ENCODE assay signal across 18 cellular contexts in the genomic region with DNA sequence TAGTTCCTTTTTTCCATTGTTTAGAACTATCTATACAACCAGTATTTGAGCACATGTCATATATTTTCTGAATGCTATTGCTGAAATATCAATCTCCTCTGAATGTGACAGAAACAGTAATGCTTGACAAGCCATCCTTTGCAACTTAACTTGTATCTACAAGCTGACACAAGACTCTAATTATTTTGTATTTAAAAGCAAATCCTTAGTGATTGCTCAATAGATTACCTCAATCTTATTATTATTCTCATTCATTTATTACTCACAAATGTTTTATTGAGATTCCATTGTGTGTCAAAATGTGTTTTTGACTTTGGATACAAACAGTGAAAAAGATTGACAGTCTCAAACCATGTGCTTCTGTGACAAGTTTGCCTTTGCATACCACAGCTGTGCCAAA.
DNase-seq lines count a peak whose midpoint lies in the region; ATAC-seq and TF ChIP-seq lines count a peak whose summit lies in the region.
"Had no signal": no experiment of that assay in that cellular context is flagged by ENCODE, and none has a peak within 500 bp of the region (broad histone marks: within the 10 kb centered on the region; RNA-seq: fewer than 3 reads in every experiment).

No MANE protein-coding gene starts in this region.

- no peak overlapping the region for H3K4me3 ChIP-seq in epithelial cell of esophagus (ENCODE audit: low read length)
- H3K4me3 ChIP-seq in neural cell (ENCODE audit: low read length), result no peak overlapping the region
- H3K4me3 ChIP-seq: BLaER1, GM12878, GM23248 had no signal

- no peak for ATAC-seq in HG02973 (IDR thresholded peaks at IDR 0.05; ENCODE audit: unreplicated experiment)
- ATAC-seq: CD8-positive, alpha-beta T cell; GM12878 had no signal

- no peaks in the 10 kb centered on the region for H3K36me3 ChIP-seq in neural cell (ENCODE audit: insufficient read depth, low read length)
- H3K36me3 ChIP-seq: BLaER1 had no signal

- H2AFZ ChIP-seq in neural cell (ENCODE audit: low read depth, low read length), result no peak overlapping the region
- H2AFZ ChIP-seq: GM23248 had no signal

- H3F3A ChIP-seq in neural cell (ENCODE audit: insufficient read depth, low read length, poor library complexity, severe bottlenecking), result no peaks in the 10 kb centered on the region

- no peak for TF ChIP-seq CTCF in epithelial cell of esophagus (IDR thresholded peaks at IDR 0.05; ENCODE audit: insufficient read depth, low read depth, low read length, missing control alignments)
- no peak for TF ChIP-seq CTCF in neural cell (IDR thresholded peaks at IDR 0.05; ENCODE audit: poor library complexity, severe bottlenecking)

- DNase-seq in epithelial cell of esophagus (ENCODE audit: low read depth), result peak; percentile 55
- DNase-seq in DMS79 treated with DMSO at 0.1 percent for 48 hours (lab: John Stamatoyannopoulos, UW), result no peak
- DNase-seq in stimulated activated CD4-positive, alpha-beta T cell treated with anti-CD3 and anti-CD28 coated beads, Interleukin-4, amount 100 ng/mL, for 1 hour, result no peak
- DNase-seq: Caco-2; CD4-positive, CD25-positive, alpha-beta regulatory T cell; CD8-positive, alpha-beta T cell; DMS153; EL; GDM1; GM23248; H7; HCEC 1CT had no signal

- TF ChIP-seq RAD21 in Ishikawa (IDR thresholded peaks at IDR 0.05; ENCODE audit: low read depth) (no peak), neural cell (conservative IDR thresholded peaks at IDR 0.05) (no peak)

- H3K9ac ChIP-seq in neural cell (ENCODE audit: low read length), result no peak overlapping the region
- H3K9ac ChIP-seq: BLaER1, GM23248 had no signal

- H4K20me1 ChIP-seq in neural cell (ENCODE audit: insufficient read depth), result no peaks in the 10 kb centered on the region
- H4K20me1 ChIP-seq: BLaER1 had no signal

- no peaks in the 10 kb centered on the region for H3K27me3 ChIP-seq in neural cell (ENCODE audit: insufficient read depth, low read depth, low read length)
- H3K27me3 ChIP-seq: BLaER1 had no signal

- no peak overlapping the region for H3K27ac ChIP-seq in neural cell (ENCODE audit: low read length)
- H3K27ac ChIP-seq: BLaER1, C4-2B, GM23248 had no signal

- H3K9me2 ChIP-seq in neural cell (ENCODE audit: insufficient read depth, low read length), result no peaks in the 10 kb centered on the region

- H3K4me2 ChIP-seq in neural cell (ENCODE audit: low read length), result no peak overlapping the region
- H3K4me2 ChIP-seq: BLaER1 had no signal

- no peaks in the 10 kb centered on the region for H3K9me3 ChIP-seq in neural cell (ENCODE audit: low read length)
- H3K9me3 ChIP-seq: BLaER1, Caco-2 had no signal

- TF ChIP-seq EP300 in Ishikawa (IDR thresholded peaks at IDR 0.05; ENCODE audit: borderline replicate concordance), result no peak
- peak; percentile 89 for TF ChIP-seq EP300 in neural cell (conservative IDR thresholded peaks at IDR 0.05; ENCODE audit: poor library complexity, severe bottlenecking)

- H3K79me2 ChIP-seq in neural cell (replicated peaks; ENCODE audit: insufficient read depth, low read length), result no peaks in the 10 kb centered on the region

TF ChIP-seq in Ishikawa, 13 proteins besides CTCF, POLR2A, EP300 and RAD21:
- TF ChIP-seq NFIC (IDR thresholded peaks at IDR 0.05) (0 out of 2 replicates have a peak, but pooled peaks have one; percentile 37), EGR1 (IDR thresholded peaks at IDR 0.05) (no peak), CEBPB (IDR thresholded peaks at IDR 0.05) (0 out of 2 replicates have a peak, but pooled peaks have one; percentile 9), ZBTB7A (IDR thresholded peaks at IDR 0.05; ENCODE audit: low read depth) (no peak), TEAD4 (IDR thresholded peaks at IDR 0.05) (0 out of 2 replicates have a peak, but pooled peaks have one; percentile 16)
- TF ChIP-seq, protein P1, sequence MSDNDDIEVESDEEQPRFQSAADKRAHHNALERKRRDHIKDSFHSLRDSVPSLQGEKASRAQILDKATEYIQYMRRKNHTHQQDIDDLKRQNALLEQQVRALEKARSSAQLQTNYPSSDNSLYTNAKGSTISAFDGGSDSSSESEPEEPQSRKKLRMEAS (IDR thresholded peaks at IDR 0.05), result peak; percentile 36; the same call in 1 of the 2 replicates
TF ChIP-seq in Ishikawa: peak in this region for 4.

TF ChIP-seq in neural cell, 6 proteins besides CTCF, POLR2A, EP300 and RAD21:
- TF ChIP-seq POLR2AphosphoS5 (IDR thresholded peaks at IDR 0.05) (peak; percentile 60), SMC3 (conservative IDR thresholded peaks at IDR 0.05; ENCODE audit: poor library complexity) (no peak), MXI1 (conservative IDR thresholded peaks at IDR 0.05; ENCODE audit: poor library complexity, severe bottlenecking) (peak; percentile 9)
- TF ChIP-seq, protein P2, sequence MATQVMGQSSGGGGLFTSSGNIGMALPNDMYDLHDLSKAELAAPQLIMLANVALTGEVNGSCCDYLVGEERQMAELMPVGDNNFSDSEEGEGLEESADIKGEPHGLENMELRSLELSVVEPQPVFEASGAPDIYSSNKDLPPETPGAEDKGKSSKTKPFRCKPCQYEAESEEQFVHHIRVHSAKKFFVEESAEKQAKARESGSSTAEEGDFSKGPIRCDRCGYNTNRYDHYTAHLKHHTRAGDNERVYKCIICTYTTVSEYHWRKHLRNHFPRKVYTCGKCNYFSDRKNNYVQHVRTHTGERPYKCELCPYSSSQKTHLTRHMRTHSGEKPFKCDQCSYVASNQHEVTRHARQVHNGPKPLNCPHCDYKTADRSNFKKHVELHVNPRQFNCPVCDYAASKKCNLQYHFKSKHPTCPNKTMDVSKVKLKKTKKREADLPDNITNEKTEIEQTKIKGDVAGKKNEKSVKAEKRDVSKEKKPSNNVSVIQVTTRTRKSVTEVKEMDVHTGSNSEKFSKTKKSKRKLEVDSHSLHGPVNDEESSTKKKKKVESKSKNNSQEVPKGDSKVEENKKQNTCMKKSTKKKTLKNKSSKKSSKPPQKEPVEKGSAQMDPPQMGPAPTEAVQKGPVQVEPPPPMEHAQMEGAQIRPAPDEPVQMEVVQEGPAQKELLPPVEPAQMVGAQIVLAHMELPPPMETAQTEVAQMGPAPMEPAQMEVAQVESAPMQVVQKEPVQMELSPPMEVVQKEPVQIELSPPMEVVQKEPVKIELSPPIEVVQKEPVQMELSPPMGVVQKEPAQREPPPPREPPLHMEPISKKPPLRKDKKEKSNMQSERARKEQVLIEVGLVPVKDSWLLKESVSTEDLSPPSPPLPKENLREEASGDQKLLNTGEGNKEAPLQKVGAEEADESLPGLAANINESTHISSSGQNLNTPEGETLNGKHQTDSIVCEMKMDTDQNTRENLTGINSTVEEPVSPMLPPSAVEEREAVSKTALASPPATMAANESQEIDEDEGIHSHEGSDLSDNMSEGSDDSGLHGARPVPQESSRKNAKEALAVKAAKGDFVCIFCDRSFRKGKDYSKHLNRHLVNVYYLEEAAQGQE (IDR thresholded peaks at IDR 0.05; ENCODE audit: borderline replicate concordance), result peak; percentile 19
TF ChIP-seq in neural cell: peak in this region for 3.
